In genomic region chr10:89346264-89346971, GRCh38 we compare ENCODE assay signal across 1 cellular context.
TF ChIP-seq lines count a peak whose summit lies in the region.

No MANE protein-coding gene starts in this region.

TF ChIP-seq in H1, 55 proteins besides CTCF, POLR2A, EP300 and RAD21:
- TF ChIP-seq MAX (IDR thresholded peaks at IDR 0.05) = 0 out of 2 replicates have a peak, but pooled peaks have one; percentile 24
- TF ChIP-seq JUND (IDR thresholded peaks at IDR 0.05; ENCODE audit: low read length) = 0 out of 2 replicates have a peak, but pooled peaks have one; percentile 64
- TF ChIP-seq ATF3 (IDR thresholded peaks at IDR 0.05; ENCODE audit: insufficient read depth, low read depth, low read length) = peak; percentile 63; the same call in 1 of the 2 replicates
- peak; percentile 92 for TF ChIP-seq CEBPB (IDR thresholded peaks at IDR 0.05; ENCODE audit: low read depth, low read length)
- peak; percentile 47; the same call in 1 of the 2 replicates for TF ChIP-seq TEAD4 (IDR thresholded peaks at IDR 0.05; ENCODE audit: low read depth, low read length)
- no peak for TF ChIP-seq TAF1 (IDR thresholded peaks at IDR 0.05; ENCODE audit: low read depth, low read length)
